ENCODE assay signal across 9 cellular contexts in the genomic region with DNA sequence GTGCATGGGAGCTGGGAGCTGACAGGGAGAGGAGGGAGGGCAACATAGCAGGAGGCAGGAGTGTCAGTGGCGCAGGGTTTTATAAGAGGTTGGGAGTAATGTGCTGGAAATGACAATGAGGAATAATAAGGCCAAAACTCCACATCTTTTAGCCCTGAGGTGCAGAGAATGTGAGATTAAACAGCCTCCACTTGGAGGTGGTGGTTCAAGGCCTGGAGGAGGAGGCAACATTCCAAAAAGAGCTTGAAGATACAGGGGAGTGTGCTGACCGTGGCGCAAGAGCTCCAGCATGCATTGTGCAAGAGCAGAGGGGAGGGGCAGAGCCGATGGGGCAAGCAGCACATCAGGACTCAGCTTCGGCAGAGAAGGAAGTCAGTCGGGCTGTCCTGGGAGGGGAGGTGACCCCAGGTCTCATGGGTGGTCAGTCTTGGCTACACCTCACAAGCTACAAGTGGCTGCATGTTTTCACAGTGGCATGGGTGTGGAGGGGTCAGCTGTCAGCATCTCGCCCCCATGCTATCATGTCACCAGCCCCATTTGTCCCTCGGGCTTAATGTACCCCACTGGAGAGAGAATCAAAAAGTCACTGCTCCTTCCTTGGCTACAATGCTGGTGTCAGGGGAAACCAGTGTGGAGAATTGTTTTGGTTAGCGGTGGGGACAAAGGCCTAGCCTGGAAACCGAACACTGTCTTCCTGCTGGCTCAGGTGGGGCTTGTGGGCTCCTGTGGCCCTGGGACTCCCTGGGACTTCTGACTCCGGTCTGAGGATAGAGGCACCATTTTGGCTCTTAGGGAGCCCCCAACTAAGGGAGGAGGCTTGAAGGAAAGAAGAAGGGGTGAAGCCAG.
A peak's percentile ranks its signal among the peaks of the same experiment; 100 is the strongest.
DNase-seq lines count a peak whose midpoint lies in the region; ATAC-seq, FAIRE-seq and TF ChIP-seq lines count a peak whose summit lies in the region.
"Had no signal": no experiment of that assay in that cellular context is flagged by ENCODE, and none has a peak within 500 bp of the region (broad histone marks: within the 10 kb centered on the region; RNA-seq: fewer than 3 reads in every experiment).

No MANE protein-coding gene starts in this region.

- ATAC-seq in body of pancreas: peak; percentile 65

- H3K79me1 ChIP-seq in H9 (ENCODE audit: insufficient read depth, low read depth, low read length, poor library complexity, severe bottlenecking): no peaks in the 10 kb centered on the region

- no peak overlapping the region for H3K4me3 Mint-ChIP-seq in H9

- no peak overlapping the region for H3K23ac ChIP-seq in H9 (ENCODE audit: insufficient read length, low read depth, low read length)

- no peak overlapping the region for H4K8ac ChIP-seq in H9 (replicated peaks; ENCODE audit: insufficient read length, low read depth, low read length)

- no peak for FAIRE-seq in kidney (lab: Jason Lieb, UNC)

- peaks cover 14 to 21% of the 10 kb centered on the region in 2 experiments for H3K4me1 Mint-ChIP-seq in H9

- no peak overlapping the region for H2BK5ac ChIP-seq in H9 (ENCODE audit: insufficient read length, low read length)

- H3K36me3 ChIP-seq in body of pancreas (replicated peaks in 1 of 2; ENCODE audit: insufficient read depth in 1 of 2, low read depth in 2 of 2) (no peaks in the 10 kb centered on the region), kidney (ENCODE audit: control insufficient read depth in 1 of 2, insufficient read depth in 2 of 2, low read length in 2 of 2) (no peaks in the 10 kb centered on the region), spleen (no peaks in the 10 kb centered on the region)

- H4K20me1 ChIP-seq in H9 (ENCODE audit: control insufficient read depth, insufficient read depth, insufficient read length): no peaks in the 10 kb centered on the region

- H2BK15ac ChIP-seq in H9 (ENCODE audit: low read depth, low read length): no peak overlapping the region

- H3K56ac ChIP-seq in H9 (ENCODE audit: insufficient read length, low read depth, low read length): no peak overlapping the region

- H3K36me3 Mint-ChIP-seq in H9 (ENCODE audit: insufficient read depth in 1 of 3, low read depth in 3 of 3): peaks cover 0 to 5% (median 4%) of the 10 kb centered on the region in 3 experiments; a peak in 5 of 7 replicates

- no peak overlapping the region for H2AFZ ChIP-seq in H9 (ENCODE audit: low read length)

- H3K4ac ChIP-seq in H9 (ENCODE audit: low read depth, low read length): no peak overlapping the region

- peaks cover 3% of the 10 kb centered on the region; the same call in 1 of the 2 replicates for H3K27me3 Mint-ChIP-seq in H9 (ENCODE audit: low read depth)

- H3K27ac ChIP-seq in H9 (ENCODE audit: insufficient read length, low read depth, low read length) (no peak overlapping the region), body of pancreas (peak overlapping the region; percentile 35 to 73 (median 60)), kidney (ENCODE audit: low read depth in 2 of 2, low read length in 2 of 2) (no peak overlapping the region), spleen (peak overlapping the region in 7 of 8 donors; percentile 21 to 86 (median 66))

- no peak overlapping the region for H3K18ac ChIP-seq in H9 (ENCODE audit: insufficient read length, low read depth, low read length)

- H3K27me3 ChIP-seq in H9 (ENCODE audit: insufficient read depth, low read length): no peaks in the 10 kb centered on the region
- no peaks in the 10 kb centered on the region for H3K27me3 ChIP-seq in body of pancreas
- H3K27me3 ChIP-seq in spleen (replicated peaks in 1 of 7): no peaks in the 10 kb centered on the region

- H3K79me2 ChIP-seq in H9 (ENCODE audit: insufficient read depth, low read length): no peaks in the 10 kb centered on the region

- H3K23me2 ChIP-seq in H9 (ENCODE audit: insufficient read length, low read depth, low read length, poor library complexity, severe bottlenecking): no peaks in the 10 kb centered on the region

- no peak for TF ChIP-seq CTCF in H9 (conservative IDR thresholded peaks at IDR 0.05)
- no peak for TF ChIP-seq CTCF in body of pancreas (IDR thresholded peaks at IDR 0.05)
- TF ChIP-seq CTCF in kidney (IDR thresholded peaks at IDR 0.05; ENCODE audit: borderline replicate concordance, extremely low read depth, insufficient read depth): no peak
- TF ChIP-seq CTCF in spleen (IDR thresholded peaks at IDR 0.05 in 8 of 11, conservative IDR thresholded peaks at IDR 0.05 in 3 of 11): no peak
- no peak for TF ChIP-seq CTCF in GM10266 (IDR thresholded peaks at IDR 0.05; ENCODE audit: control insufficient read depth, insufficient read depth, low read depth, missing control alignments)

- H3K9ac ChIP-seq in H9 (ENCODE audit: extremely low read depth, insufficient read length, low read length) (no peak overlapping the region), kidney (ENCODE audit: low read length in 2 of 2) (no peak overlapping the region)

- no peak overlapping the region; the same call in 1 of the 2 replicates for H3K14ac ChIP-seq in H9 (ENCODE audit: insufficient read depth, low read length)

- H3T11ph ChIP-seq in H9 (ENCODE audit: low read length): no peak overlapping the region

- peaks cover 17% of the 10 kb centered on the region in 2 experiments for H3K9me3 Mint-ChIP-seq in H9

- no peak overlapping the region for H4K5ac ChIP-seq in H9 (ENCODE audit: insufficient read length, low read depth, low read length)

- peak in 2 of 3 donors; percentile 33 to 49 for TF ChIP-seq POLR2A in body of pancreas (IDR thresholded peaks at IDR 0.05)
- no peak for TF ChIP-seq POLR2A in spleen (IDR thresholded peaks at IDR 0.05)

- H3K9me3 ChIP-seq in H9 (ENCODE audit: control insufficient read depth, low read depth, low read length) (no peaks in the 10 kb centered on the region), body of pancreas (peaks cover 0 to 4% (median 0%) of the 10 kb centered on the region in 3 donors), kidney (ENCODE audit: control insufficient read depth in 1 of 2, low read length in 2 of 2) (peaks cover 0 to 8% of the 10 kb centered on the region in 2 donors), spleen (peaks cover 0 to 20% (median 10%) of the 10 kb centered on the region in 8 donors)

- peak overlapping the region in 2 of 3 experiments; percentile 5 to 62; a peak in 1 of 7 replicates for H3K27ac Mint-ChIP-seq in H9

- no peak overlapping the region for H4K91ac ChIP-seq in H9 (ENCODE audit: insufficient read length, low read depth, low read length)

- no peak overlapping the region for H3K4me3 ChIP-seq in body of pancreas
- H3K4me3 ChIP-seq in kidney (ENCODE audit: low read length in 2 of 2): no peak overlapping the region
- no peak overlapping the region for H3K4me3 ChIP-seq in spleen

- no peak for DNase-seq in H9
- peak; percentile 69 to 92 (median 82) for DNase-seq in body of pancreas
- peak; percentile 95 for DNase-seq in kidney
- peak; percentile 93 for DNase-seq in spleen
- no peak for DNase-seq in GM10266 (ENCODE audit: extremely low spot score)
- no peak for DNase-seq in activated CD4-positive, alpha-beta T cell treated with anti-CD3 and anti-CD28 coated beads, Interleukin-2, amount 50 U/mL, for 4 hours
- DNase-seq in NCI-H187 (lab: John Stamatoyannopoulos, UW): no peak
- no peak for DNase-seq in activated gamma-delta T cell (lab: John Stamatoyannopoulos, UW)
- DNase-seq: NCI-H524 treated with DMSO at 0.1 percent for 48 hours had no signal

- no peak overlapping the region for H3K4me2 ChIP-seq in H9 (ENCODE audit: insufficient read depth, insufficient read length, low read length)

- H2AK5ac ChIP-seq in H9 (ENCODE audit: insufficient read length, low read length): no peak overlapping the region

- peaks cover 4% of the 10 kb centered on the region for H3K4me1 ChIP-seq in H9 (ENCODE audit: insufficient read depth, low read length)
- peaks cover 50% of the 10 kb centered on the region for H3K4me1 ChIP-seq in body of pancreas
- H3K4me1 ChIP-seq in kidney (ENCODE audit: control insufficient read depth in 1 of 2, insufficient read depth in 1 of 2, low read depth in 1 of 2, low read length in 2 of 2): no peaks in the 10 kb centered on the region
- H3K4me1 ChIP-seq in spleen: peaks cover 0 to 55% (median 10%) of the 10 kb centered on the region in 6 donors

- no peak overlapping the region for H2BK120ac ChIP-seq in H9 (ENCODE audit: low read depth, low read length, poor library complexity, severe bottlenecking)

- intact Hi-C loops in body of pancreas (cut with DNase I): no loop called here
- intact Hi-C loops in kidney (cut with DNase I): no loop called here
- intact Hi-C loops in spleen (cut with DNase I; ENCODE audit: low total_unique reads): no loop called here

- WGBS in H9 (ENCODE audit: extremely low coverage, insufficient read length, low lambda C conversion rate): no CpG with 5 or more reads among the region's 11 CpGs
- WGBS in body of pancreas, 2 donors: 56 to 59% methylated on average over 11 of the region's 11 CpGs
- WGBS in spleen, 5 donors: 58 to 75% (median 71%) methylated on average over 8 to 11 of the region's 11 CpGs

- H2BK20ac ChIP-seq in H9 (ENCODE audit: low read depth, low read length, poor library complexity, severe bottlenecking): no peak overlapping the region

- H2BK12ac ChIP-seq in H9 (ENCODE audit: insufficient read length, low read depth, low read length): no peak overlapping the region

Comparison
In these comparisons a context has a peak if more than half of its experiments do, and no peak if none do; other contexts are left out.
1. DNase-seq: peak in body of pancreas (4 of 4), kidney (single experiment) and spleen (single experiment); none in H9 (single experiment), GM10266 (single experiment), activated CD4-positive, alpha-beta T cell treated with anti-CD3 and anti-CD28 coated beads, Interleukin-2, amount 50 U/mL, for 4 hours (0 of 2), NCI-H187 (0 of 2) and activated gamma-delta T cell (single experiment).
2. H3K27ac ChIP-seq: peak in body of pancreas (4 of 4) and spleen (7 of 8); none in H9 (single experiment) and kidney (0 of 2).
3. POLR2A ChIP-seq: peak in body of pancreas (2 of 3); none in spleen (0 of 3).